In the genomic region with DNA sequence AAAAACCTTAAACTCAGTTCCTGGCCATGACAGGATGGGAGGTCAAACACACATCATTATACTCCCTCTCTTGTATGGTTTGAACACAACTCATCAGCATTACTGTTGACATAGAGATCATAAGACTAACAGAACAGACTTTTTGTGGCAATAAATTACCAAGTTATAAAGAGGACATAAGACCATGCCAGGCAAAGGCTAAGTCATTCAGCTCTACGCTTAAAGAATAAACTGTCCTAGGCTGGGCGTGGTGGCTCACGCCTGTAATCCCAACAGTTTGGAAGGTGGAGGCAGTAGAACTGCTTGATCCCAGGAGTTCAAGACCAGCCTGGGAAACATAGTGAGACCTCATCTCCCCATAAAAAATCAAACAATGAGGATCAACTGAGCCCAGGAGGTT, we compare ENCODE assay signal across 33 cellular contexts. TPM values are rescaled to one million over a fixed set of nuclear protein-coding genes. Genes with fewer than 3 reads are reported as not detected.
"Had no signal": no experiment of that assay in that cellular context is flagged by ENCODE, and none has a peak within 500 bp of the region (broad histone marks: within the 10 kb centered on the region; RNA-seq: fewer than 3 reads in every experiment).

No MANE protein-coding gene starts in this region.

- FAIRE-seq: TTC549 had no signal

- H3K27ac Mint-ChIP-seq: activated CD4-positive, alpha-beta T cell treated with anti-CD3 and anti-CD28 coated beads for 36 hours; activated CD4-positive, alpha-beta T cell treated with anti-CD3 and anti-CD28 coated beads, Interleukin-2, amount 10 ng/mL, durations not matched to agents 7 days and 5 days; activated CD8-positive, alpha-beta T cell treated with anti-CD3 and anti-CD28 coated beads, Interleukin-2, amount 10 ng/mL, durations not matched to agents 7 days and 5 days; activated naive CD4-positive, alpha-beta T cell treated with anti-CD3 and anti-CD28 coated beads, Interleukin-2, amount 50 U/mL, for 24 hours; activated naive CD8-positive, alpha-beta T cell treated with anti-CD3 and anti-CD28 coated beads, Interleukin-2, amount 10 ng/mL, durations not matched to agents 7 days and 5 days; activated T-helper 2 cell treated with anti-CD3 and anti-CD28 coated beads, Interferon-gamma antibody, Interleukin-2, Interleukin-4, amounts not matched to agents 10 μg/mL and 5 μg/mL and 100 μg/mL, durations not matched to agents 14 hours and 24 hours and 36 hours; T-helper 1 cell treated with Interleukin-12 subunit alpha and Interleukin-12 subunit beta and Interleukin-4 antibody, amounts not matched to agents 30 μg/mL and 1 μg/mL, for 36 hours; T-helper 2 cell treated with Interferon-gamma antibody and Interleukin-4, amounts not matched to agents 5 μg/mL and 100 μg/mL, for 36 hours had no signal

- H3K4me3 ChIP-seq: ascending aorta, cardiac muscle cell, PC-9, SJCRH30, SK-N-MC had no signal

- H3K27ac ChIP-seq: ascending aorta, cardiac muscle cell, PC-9, SJCRH30, SK-N-MC had no signal

- H2AFZ ChIP-seq: PC-9 had no signal

- DNase-seq: activated CD4-positive, alpha-beta T cell treated with anti-CD3 and anti-CD28 coated beads for 36 hours; activated CD4-positive, alpha-beta T cell treated with anti-CD3 and anti-CD28 coated beads, Interleukin-2, amount 10 ng/mL, durations not matched to agents 7 days and 5 days; activated CD4-positive, alpha-beta T cell treated with anti-CD3 and anti-CD28 coated beads, Interleukin-2, amount 50 U/mL, for 48 hours; activated CD8-positive, alpha-beta T cell treated with anti-CD3 and anti-CD28 coated beads, Interleukin-2, amount 10 ng/mL, durations not matched to agents 7 days and 5 days; activated gamma-delta T cell; activated naive CD4-positive, alpha-beta T cell treated with Interleukin-2 at 50 U/mL for 16 hours; activated naive CD8-positive, alpha-beta T cell treated with anti-CD3 and anti-CD28 coated beads, Interleukin-2, amount 10 ng/mL, durations not matched to agents 7 days and 5 days; activated T-cell treated with anti-CD3 and anti-CD28 coated beads, Interleukin-2, amount 50 U/mL, for 24 hours; amygdala; NCI-H1105; NCI-H1436; NCI-H1694; NCI-H1930; NCI-H2081 treated with DMSO at 0.1 percent for 48 hours; NCI-H226; NCI-H446 treated with DMSO at 0.1 percent for 48 hours; NCI-H524 treated with DMSO at 0.1 percent for 48 hours; NCI-H748 treated with DMSO at 0.1 percent for 48 hours; NK-92 treated with Interleukin-12 subunit alpha and Interleukin-12 subunit beta, amount 100 ng/mL, for 24 hours; PC-9; SHP77; SJCRH30 had no signal

- H3K36me3 ChIP-seq: ascending aorta, cardiac muscle cell, SJCRH30 had no signal

- H3K27me3 ChIP-seq: ascending aorta, cardiac muscle cell, SJCRH30 had no signal

- H3K4me2 ChIP-seq: PC-9 had no signal

- H3K4me1 Mint-ChIP-seq: activated CD4-positive, alpha-beta T cell treated with anti-CD3 and anti-CD28 coated beads for 36 hours; activated CD4-positive, alpha-beta T cell treated with anti-CD3 and anti-CD28 coated beads, Interleukin-2, amount 10 ng/mL, durations not matched to agents 7 days and 5 days; activated naive CD4-positive, alpha-beta T cell treated with anti-CD3 and anti-CD28 coated beads, Interleukin-2, amount 50 U/mL, for 24 hours; activated naive CD8-positive, alpha-beta T cell treated with anti-CD3 and anti-CD28 coated beads, Interleukin-2, amount 10 ng/mL, durations not matched to agents 7 days and 5 days; central memory CD8-positive, alpha-beta T cell had no signal

- H3K4me3 Mint-ChIP-seq: activated CD4-positive, alpha-beta T cell treated with anti-CD3 and anti-CD28 coated beads for 36 hours; activated CD4-positive, alpha-beta T cell treated with anti-CD3 and anti-CD28 coated beads, Interleukin-2, amount 10 ng/mL, durations not matched to agents 7 days and 5 days; activated CD8-positive, alpha-beta T cell treated with anti-CD3 and anti-CD28 coated beads, Interleukin-2, amount 10 ng/mL, durations not matched to agents 7 days and 5 days; activated naive CD4-positive, alpha-beta T cell treated with anti-CD3 and anti-CD28 coated beads, Interleukin-2, amount 50 U/mL, for 24 hours; activated naive CD8-positive, alpha-beta T cell treated with anti-CD3 and anti-CD28 coated beads, Interleukin-2, amount 10 ng/mL, durations not matched to agents 7 days and 5 days; activated T-cell treated with anti-CD3 and anti-CD28 coated beads, Interleukin-2, amount 50 U/mL, for 24 hours; central memory CD8-positive, alpha-beta T cell; T-helper 1 cell treated with Interleukin-12 subunit alpha and Interleukin-12 subunit beta and Interleukin-4 antibody, amounts not matched to agents 30 μg/mL and 1 μg/mL, for 36 hours; T-helper 2 cell treated with Interferon-gamma antibody and Interleukin-4, amounts not matched to agents 5 μg/mL and 100 μg/mL, for 36 hours had no signal

- ATAC-seq: activated CD4-positive, alpha-beta T cell treated with anti-CD3 and anti-CD28 coated beads for 36 hours; activated CD4-positive, CD25-positive, alpha-beta regulatory T cell treated with anti-CD3 and anti-CD28 coated beads, Interleukin-2, amount 50 U/mL, for 24 hours; activated CD8-positive, alpha-beta T cell treated with anti-CD3 and anti-CD28 coated beads, Interleukin-2, amount 10 ng/mL, durations not matched to agents 7 days and 5 days had no signal

- H3K9me3 Mint-ChIP-seq: activated CD4-positive, alpha-beta T cell treated with anti-CD3 and anti-CD28 coated beads, Interleukin-2, amount 10 ng/mL, durations not matched to agents 7 days and 5 days; activated naive CD4-positive, alpha-beta T cell treated with anti-CD3 and anti-CD28 coated beads, Interleukin-2, amount 50 U/mL, for 24 hours; activated naive CD8-positive, alpha-beta T cell treated with anti-CD3 and anti-CD28 coated beads, Interleukin-2, amount 10 ng/mL, durations not matched to agents 7 days and 5 days; activated T-cell treated with anti-CD3 and anti-CD28 coated beads, Interleukin-2, amount 50 U/mL, for 24 hours; activated T-helper 2 cell treated with anti-CD3 and anti-CD28 coated beads, Interferon-gamma antibody, Interleukin-2, Interleukin-4, amounts not matched to agents 10 μg/mL and 5 μg/mL and 100 μg/mL, durations not matched to agents 14 hours and 24 hours and 36 hours; central memory CD8-positive, alpha-beta T cell; T-helper 1 cell treated with Interleukin-12 subunit alpha and Interleukin-12 subunit beta and Interleukin-4 antibody, amounts not matched to agents 30 μg/mL and 1 μg/mL, for 36 hours; T-helper 2 cell treated with Interferon-gamma antibody and Interleukin-4, amounts not matched to agents 5 μg/mL and 100 μg/mL, for 36 hours had no signal

- H3K9me3 ChIP-seq: ascending aorta had no signal

- H3K36me3 Mint-ChIP-seq: activated naive CD4-positive, alpha-beta T cell treated with anti-CD3 and anti-CD28 coated beads, Interleukin-2, amount 50 U/mL, for 24 hours; activated naive CD8-positive, alpha-beta T cell treated with anti-CD3 and anti-CD28 coated beads, Interleukin-2, amount 10 ng/mL, durations not matched to agents 7 days and 5 days had no signal

- H3K4me1 ChIP-seq: ascending aorta, SJCRH30 had no signal

RNA-seq across cellular contexts. Expression of a gene that starts 16.4 kb away (rescaled TPM):
- total RNA-seq: activated CD4-positive, alpha-beta T cell treated with anti-CD3 and anti-CD28 coated beads, Interleukin-2, amount 10 ng/mL, durations not matched to agents 7 days and 5 days; activated CD8-positive, alpha-beta T cell treated with anti-CD3 and anti-CD28 coated beads, Interleukin-2, amount 10 ng/mL, durations not matched to agents 7 days and 5 days; cardiac muscle cell; M059J; PC-9; SJCRH30 had no signal
